ENCODE assay signal across 8 cellular contexts in the genomic region with DNA sequence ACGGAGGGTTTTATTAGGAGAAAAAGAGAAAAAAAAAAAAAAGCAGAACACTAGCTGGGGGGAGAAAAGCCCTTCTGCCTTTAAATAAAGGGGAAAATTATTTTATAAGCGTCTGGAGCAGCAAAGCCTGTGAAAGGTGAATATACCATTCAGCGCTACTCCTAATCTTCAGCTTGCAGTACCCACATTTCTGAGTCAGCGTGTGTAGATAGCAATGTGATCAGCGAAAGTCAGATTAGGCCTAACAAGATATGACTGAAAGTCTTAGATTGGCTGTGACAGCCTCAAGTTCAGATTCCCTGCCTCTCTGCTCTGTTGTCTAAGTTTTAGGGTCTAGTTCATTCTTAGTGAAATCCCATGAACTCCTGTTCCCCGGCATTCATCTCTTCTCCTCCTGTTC.
"Had no signal": no experiment of that assay in that cellular context is flagged by ENCODE, and none has a peak within 500 bp of the region (broad histone marks: within the 10 kb centered on the region; RNA-seq: fewer than 3 reads in every experiment).

No MANE protein-coding gene starts in this region.

- ATAC-seq: GM23338 had no signal

- H3K27ac Mint-ChIP-seq: GM23338, H9 had no signal

- H3K4me3 Mint-ChIP-seq: GM23338, H9 had no signal

- FAIRE-seq: H1, H54, HTR-8/SVneo had no signal

- H3K4me1 Mint-ChIP-seq: GM23338, H9 had no signal

- DNase-seq: H9, HCEC 1CT, IMR-90, KBM-7 had no signal

- H3K4me3 ChIP-seq: GM23338 had no signal

- H3K9me3 Mint-ChIP-seq: GM23338 had no signal
